In genomic region chr5:127359502-127359901, GRCh38 we compare ENCODE assay signal across 16 cellular contexts.
DNase-seq lines count a peak whose midpoint lies in the region; ATAC-seq, FAIRE-seq and TF ChIP-seq lines count a peak whose summit lies in the region.
"Had no signal": no experiment of that assay in that cellular context is flagged by ENCODE, and none has a peak within 500 bp of the region (broad histone marks: within the 10 kb centered on the region; RNA-seq: fewer than 3 reads in every experiment).

No MANE protein-coding gene starts in this region.

- H3K4me2 ChIP-seq in GM23248 (ENCODE audit: unreplicated experiment), result peak overlapping the region; percentile 67

- DNase-seq in GM23248 (no peak), chondrocyte (ENCODE audit: low spot score) (no peak), small intestine (peak; percentile 60), NK-92 (lab: John Stamatoyannopoulos, UW; ENCODE audit: unreplicated experiment) (no peak), NCI-H2029 treated with DMSO at 0.1 percent for 48 hours (lab: John Stamatoyannopoulos, UW) (no peak)
- no peak for DNase-seq in stimulated activated naive B cell treated with anti-CD40 and anti-IgM and Interleukin-4, amounts not matched to agents 10 μg/mL and 1 μg/mL and 100 μg/mL, for 72 hours
- DNase-seq: CD8-positive, alpha-beta T cell; COR-L47; DND-41; GDM1; HFFc6 had no signal

- 86 to 90% methylated on average over 2 of the region's 2 CpGs for WGBS in GM23248 (ENCODE audit: low coverage in 1 of 2, low lambda C conversion rate in 2 of 2, missing lambda C conversion rate in 2 of 2), 2 experiments
- 18 to 59% (median 37%) methylated on average over 2 of the region's 2 CpGs for WGBS in small intestine, 3 donors

- H3K4me3 ChIP-seq in GM23248 (no peak overlapping the region), small intestine (ENCODE audit: low read depth in 1 of 2, low read length in 2 of 2) (no peak overlapping the region)

- in situ Hi-C loops in GM23248 (cut with MboI), result no loop called here

- peak overlapping the region; percentile 85 for H3K27ac Mint-ChIP-seq in chondrocyte (ENCODE audit: unreplicated experiment)
- H3K27ac Mint-ChIP-seq in nephron, result peak overlapping the region; percentile 36 to 71 (median 60)
- H3K27ac Mint-ChIP-seq in stimulated activated naive B cell treated with anti-CD40 and anti-IgM and Interleukin-4, amounts not matched to agents 10 μg/mL and 1 μg/mL and 100 μg/mL, for 72 hours, result no peak overlapping the region
- H3K27ac Mint-ChIP-seq: CD14-positive monocyte; CD8-positive, alpha-beta T cell; HFFc6 had no signal

- no peak for ATAC-seq in HG03439 (IDR thresholded peaks at IDR 0.05; ENCODE audit: unreplicated experiment)
- ATAC-seq in stimulated activated naive B cell treated with anti-CD40 and anti-IgM and Interleukin-4, amounts not matched to agents 10 μg/mL and 1 μg/mL and 100 μg/mL, for 72 hours (replicated peaks), result no peak
- ATAC-seq: CD8-positive, alpha-beta T cell had no signal

- H3K9me3 Mint-ChIP-seq in chondrocyte (ENCODE audit: low read depth) (no peaks in the 10 kb centered on the region), nephron (no peaks in the 10 kb centered on the region)
- no peaks in the 10 kb centered on the region for H3K9me3 Mint-ChIP-seq in stimulated activated naive B cell treated with anti-CD40 and anti-IgM and Interleukin-4, amounts not matched to agents 10 μg/mL and 1 μg/mL and 100 μg/mL, for 72 hours
- H3K9me3 Mint-ChIP-seq: CD8-positive, alpha-beta T cell; HFFc6 had no signal

- H3K4me3 Mint-ChIP-seq in chondrocyte (ENCODE audit: unreplicated experiment) (no peak overlapping the region), nephron (peak overlapping the region in 1 of 3 experiments; percentile 7)
- H3K4me3 Mint-ChIP-seq in stimulated activated naive B cell treated with anti-CD40 and anti-IgM and Interleukin-4, amounts not matched to agents 10 μg/mL and 1 μg/mL and 100 μg/mL, for 72 hours, result no peak overlapping the region
- H3K4me3 Mint-ChIP-seq: CD14-positive monocyte; CD8-positive, alpha-beta T cell; HFFc6 had no signal

- no peaks in the 10 kb centered on the region; the same call in 1 of the 2 replicates for H3K9me2 ChIP-seq in GM23248 (ENCODE audit: insufficient read depth)

- FAIRE-seq in small intestine (lab: Jason Lieb, UNC), result no peak
- FAIRE-seq: A204.1, GM12892 had no signal

- no peaks in the 10 kb centered on the region for H3K36me3 Mint-ChIP-seq in chondrocyte (ENCODE audit: low read depth)
- no peaks in the 10 kb centered on the region for H3K36me3 Mint-ChIP-seq in nephron (ENCODE audit: low read depth)
- no peaks in the 10 kb centered on the region for H3K36me3 Mint-ChIP-seq in stimulated activated naive B cell treated with anti-CD40 and anti-IgM and Interleukin-4, amounts not matched to agents 10 μg/mL and 1 μg/mL and 100 μg/mL, for 72 hours
- H3K36me3 Mint-ChIP-seq: CD14-positive monocyte; CD8-positive, alpha-beta T cell had no signal

- no peaks in the 10 kb centered on the region for H3K27me3 Mint-ChIP-seq in chondrocyte (ENCODE audit: low read depth)
- peaks cover 4% of the 10 kb centered on the region for H3K27me3 Mint-ChIP-seq in nephron (ENCODE audit: low read depth)
- peaks cover 10 to 19% of the 10 kb centered on the region in 2 donors for H3K27me3 Mint-ChIP-seq in stimulated activated naive B cell treated with anti-CD40 and anti-IgM and Interleukin-4, amounts not matched to agents 10 μg/mL and 1 μg/mL and 100 μg/mL, for 72 hours

- H2AFZ ChIP-seq in GM23248, result no peak overlapping the region

- no peak for TF ChIP-seq CTCF in chondrocyte (IDR thresholded peaks at IDR 0.05)
- no peak for TF ChIP-seq CTCF in nephron (IDR thresholded peaks at IDR 0.05; ENCODE audit: unreplicated experiment in 3 of 3)

- H3K9ac ChIP-seq in GM23248, result no peak overlapping the region

- H3K9me3 ChIP-seq in GM23248 (ENCODE audit: low read depth) (no peaks in the 10 kb centered on the region), small intestine (ENCODE audit: control insufficient read depth, low read depth) (no peaks in the 10 kb centered on the region)

- H4K20me1 ChIP-seq in GM23248 (ENCODE audit: insufficient read depth), result no peaks in the 10 kb centered on the region

- H3K4me1 Mint-ChIP-seq in chondrocyte (ENCODE audit: low read depth) (peaks cover 24% of the 10 kb centered on the region), nephron (peaks cover 48% of the 10 kb centered on the region)
- H3K4me1 Mint-ChIP-seq in stimulated activated naive B cell treated with anti-CD40 and anti-IgM and Interleukin-4, amounts not matched to agents 10 μg/mL and 1 μg/mL and 100 μg/mL, for 72 hours, result peaks cover 0 to 4% of the 10 kb centered on the region in 2 donors

- H3K27ac ChIP-seq in GM23248 (0 out of 2 replicates have a peak overlapping the region, but pooled peaks have one; percentile 84), small intestine (ENCODE audit: low read depth in 1 of 2, low read length in 1 of 2) (no peak overlapping the region)

- H3K79me2 ChIP-seq in GM23248 (ENCODE audit: insufficient read depth), result no peaks in the 10 kb centered on the region

- H3K27me3 ChIP-seq in GM23248 (replicated peaks; ENCODE audit: insufficient read depth) (no peaks in the 10 kb centered on the region), small intestine (ENCODE audit: control insufficient read depth in 2 of 2, insufficient read depth in 2 of 2, low read length in 2 of 2) (no peaks in the 10 kb centered on the region)

- H3K36me3 ChIP-seq in GM23248 (ENCODE audit: low read depth) (no peaks in the 10 kb centered on the region), small intestine (ENCODE audit: control insufficient read depth in 2 of 2, insufficient read depth in 2 of 2, low read length in 2 of 2) (no peaks in the 10 kb centered on the region)

- H3K4me1 ChIP-seq in GM23248 (ENCODE audit: insufficient read depth) (peaks cover 21% of the 10 kb centered on the region), small intestine (ENCODE audit: control insufficient read depth in 2 of 2, insufficient read depth in 1 of 2, low read depth in 1 of 2, low read length in 1 of 2) (no peaks in the 10 kb centered on the region)

- H3F3A ChIP-seq in GM23248 (ENCODE audit: insufficient read depth), result peaks cover 20% of the 10 kb centered on the region
